Comparison of ENCODE assay signal across 17 cellular contexts in genomic region chr3:126352476-126353454, GRCh38. TPM values are rescaled to one million over a fixed set of nuclear protein-coding genes. Genes with fewer than 3 reads are reported as not detected.
DNase-seq lines count a peak whose midpoint lies in the region; ATAC-seq and TF ChIP-seq lines count a peak whose summit lies in the region.
"Had no signal": no experiment of that assay in that cellular context is flagged by ENCODE, and none has a peak within 500 bp of the region (broad histone marks: within the 10 kb centered on the region; RNA-seq: fewer than 3 reads in every experiment).

No MANE protein-coding gene starts in this region.

- no peak for TF ChIP-seq CTCF in NB4 (IDR thresholded peaks at IDR 0.05; ENCODE audit: low read depth, low read length)
- TF ChIP-seq CTCF in fibroblast of villous mesenchyme (IDR thresholded peaks at IDR 0.05; ENCODE audit: insufficient read depth, low read depth, low read length) = no peak

- DNase-seq in EL = peak; percentile 34
- peak; percentile 32 for DNase-seq in NB4 (ENCODE audit: low read depth)
- peak; percentile 48 for DNase-seq in fibroblast of villous mesenchyme (ENCODE audit: low read depth)
- peak in 7 of 10 donors; percentile 1 to 83 (median 27) for DNase-seq in posterior cingulate gyrus
- no peak for DNase-seq in GF-D8 (lab: John Stamatoyannopoulos, UW)
- DNase-seq in islet precursor cell = no peak
- no peak for DNase-seq in NCI-H1436 (lab: John Stamatoyannopoulos, UW)
- DNase-seq: foreskin melanocyte; OCI-M1; stimulated activated CD4-positive, alpha-beta T cell treated with anti-CD3 and anti-CD28 coated beads, Interleukin-4, amount 100 ng/mL, for 1 hour; stimulated activated naive CD4-positive, alpha-beta T cell had no signal

- TF ChIP-seq POLR2A in NB4 (IDR thresholded peaks at IDR 0.05; ENCODE audit: extremely low read depth, insufficient read length) = no peak

- intact Hi-C loops in posterior cingulate gyrus (cut with DNase I) = no loop called here

- H3K4me3 ChIP-seq in NB4 (ENCODE audit: low read depth, low read length) (no peak overlapping the region), fibroblast of villous mesenchyme (ENCODE audit: low read depth, low read length) (no peak overlapping the region)

- no peak for ATAC-seq in HG02571 (IDR thresholded peaks at IDR 0.05; ENCODE audit: unreplicated experiment)
- ATAC-seq: activated naive CD4-positive, alpha-beta T cell treated with anti-CD3 and anti-CD28 coated beads, Interleukin-2, amount 50 U/mL, for 72 hours; left colon had no signal

RNA-seq across cellular contexts. Expression of gene KLF15, which starts 4.4 kb away (rescaled TPM):
- 0.32 and 0.43 TPM in 2 replicates for total RNA-seq in fibroblast of villous mesenchyme

RNA-seq across cellular contexts. Expression of gene CFAP100, which starts 41.9 kb away (rescaled TPM):
- total RNA-seq in fibroblast of villous mesenchyme = not detected in 2 replicates
- total RNA-seq: activated CD8-positive, alpha-beta memory T cell treated with anti-CD3 and anti-CD28 coated beads for 36 hours; activated naive CD4-positive, alpha-beta T cell treated with anti-CD3 and anti-CD28 coated beads, Interleukin-2, amount 50 U/mL, for 72 hours; dermis microvascular lymphatic vessel endothelial cell; left colon; omental fat pad had no signal

Comparison
In these comparisons a context has a peak if more than half of its experiments do, and no peak if none do; other contexts are left out.
1. DNase-seq: peak in EL (single experiment), NB4 (single experiment), fibroblast of villous mesenchyme (single experiment) and posterior cingulate gyrus (7 of 10); none in GF-D8 (single experiment), islet precursor cell (single experiment) and NCI-H1436 (single experiment).